In genomic region chr10:121551210-121551609, GRCh38 we compare ENCODE assay signal across 34 cellular contexts. TPM values are rescaled to one million over a fixed set of nuclear protein-coding genes. Genes with fewer than 3 reads are reported as not detected.
"Had no signal": no experiment of that assay in that cellular context is flagged by ENCODE, and none has a peak within 500 bp of the region (broad histone marks: within the 10 kb centered on the region; RNA-seq: fewer than 3 reads in every experiment).

No MANE protein-coding gene starts in this region.

- H3K4me3 ChIP-seq: adrenal gland, ascending aorta, body of pancreas, breast epithelium, cardiac muscle cell had no signal

- H3K4me1 ChIP-seq: adrenal gland, ascending aorta, breast epithelium had no signal

- H3K27me3 ChIP-seq: adrenal gland, ascending aorta, body of pancreas, brain microvascular endothelial cell, breast epithelium, cardiac muscle cell had no signal

- H3K27ac ChIP-seq: adrenal gland, ascending aorta, brain microvascular endothelial cell, breast epithelium, cardiac muscle cell had no signal

- H3K9me3 ChIP-seq: adrenal gland, ascending aorta, body of pancreas, breast epithelium had no signal

- H3K36me3 ChIP-seq: ascending aorta, brain microvascular endothelial cell, breast epithelium had no signal

- DNase-seq: activated effector memory CD4-positive, alpha-beta T cell treated with anti-CD3 and anti-CD28 coated beads, Interleukin-2, amount 50 U/mL, for 16 hours; activated effector memory CD4-positive, alpha-beta T cell treated with Interleukin-2 at 50 U/mL for 16 hours; activated gamma-delta T cell; activated gamma-delta T cell treated with Interleukin-2 at 50 U/mL for 16 hours; activated naive CD4-positive, alpha-beta T cell; activated naive CD4-positive, alpha-beta T cell treated with anti-CD3 and anti-CD28 coated beads for 36 hours; activated naive CD4-positive, alpha-beta T cell treated with anti-CD3 and anti-CD28 coated beads, Interleukin-2, amount 10 ng/mL, durations not matched to agents 7 days and 5 days; activated naive CD4-positive, alpha-beta T cell treated with anti-CD3 and anti-CD28 coated beads, Interleukin-2, amount 50 U/mL, for 16 hours; activated naive CD4-positive, alpha-beta T cell treated with Interleukin-2 at 50 U/mL for 16 hours; activated naive CD8-positive, alpha-beta T cell treated with anti-CD3 and anti-CD28 coated beads for 36 hours; activated naive CD8-positive, alpha-beta T cell treated with anti-CD3 and anti-CD28 coated beads, Interleukin-2, amount 10 ng/mL, durations not matched to agents 7 days and 5 days; activated naive CD8-positive, alpha-beta T cell treated with anti-CD3 and anti-CD28 coated beads, Interleukin-2, amount 50 U/mL, for 24 hours; activated T-cell treated with anti-CD3 and anti-CD28 coated beads, Interleukin-2, amount 50 U/mL, for 1 hour; activated T-cell treated with anti-CD3 and anti-CD28 coated beads, Interleukin-2, amount 50 U/mL, for 24 hours; activated T-cell treated with anti-CD3 and anti-CD28 coated beads, Interleukin-2, amount 50 U/mL, for 4 hours; activated T-cell treated with anti-CD3 and anti-CD28 coated beads, Interleukin-2, amount 50 U/mL, for 48 hours; activated T-cell treated with anti-CD3 and anti-CD28 coated beads, Interleukin-2, amount 50 U/mL, for 72 hours; adrenal gland; amniotic stem cell; amygdala; anterior cingulate cortex; aorta; body of pancreas; brain microvascular endothelial cell; caudate nucleus; central memory CD4-positive, alpha-beta T cell; cerebellar nuclear complex had no signal

RNA-seq across cellular contexts. Expression of gene FGFR2, which starts 47.0 kb away (rescaled TPM):
- total RNA-seq: activated naive CD4-positive, alpha-beta T cell treated with anti-CD3 and anti-CD28 coated beads for 36 hours; activated naive CD4-positive, alpha-beta T cell treated with anti-CD3 and anti-CD28 coated beads, Interleukin-2, amount 50 U/mL, for 72 hours; activated naive CD8-positive, alpha-beta T cell treated with anti-CD3 and anti-CD28 coated beads for 36 hours; activated T-cell treated with anti-CD3 and anti-CD28 coated beads, Interleukin-2, amount 50 U/mL, for 72 hours; activated T-helper 1 cell treated with anti-CD3 and anti-CD28 coated beads, Interleukin-12 subunit alpha, Interleukin-12 subunit beta, Interleukin-2, Interleukin-4 antibody, amounts not matched to agents 30 ng/mL and 10 ng/mL and 1 ng/mL, durations not matched to agents 14 hours and 24 hours and 36 hours; activated T-helper 17 cell treated with anti-CD3 and anti-CD28 coated beads, Interleukin-2, amount 50 U/mL, for 72 hours; activated T-helper 2 cell treated with anti-CD3 and anti-CD28 coated beads, Interferon-gamma antibody, Interleukin-2, Interleukin-4, amounts not matched to agents 10 μg/mL and 5 μg/mL and 100 μg/mL, durations not matched to agents 14 hours and 24 hours and 36 hours had no signal
